In the genomic region with DNA sequence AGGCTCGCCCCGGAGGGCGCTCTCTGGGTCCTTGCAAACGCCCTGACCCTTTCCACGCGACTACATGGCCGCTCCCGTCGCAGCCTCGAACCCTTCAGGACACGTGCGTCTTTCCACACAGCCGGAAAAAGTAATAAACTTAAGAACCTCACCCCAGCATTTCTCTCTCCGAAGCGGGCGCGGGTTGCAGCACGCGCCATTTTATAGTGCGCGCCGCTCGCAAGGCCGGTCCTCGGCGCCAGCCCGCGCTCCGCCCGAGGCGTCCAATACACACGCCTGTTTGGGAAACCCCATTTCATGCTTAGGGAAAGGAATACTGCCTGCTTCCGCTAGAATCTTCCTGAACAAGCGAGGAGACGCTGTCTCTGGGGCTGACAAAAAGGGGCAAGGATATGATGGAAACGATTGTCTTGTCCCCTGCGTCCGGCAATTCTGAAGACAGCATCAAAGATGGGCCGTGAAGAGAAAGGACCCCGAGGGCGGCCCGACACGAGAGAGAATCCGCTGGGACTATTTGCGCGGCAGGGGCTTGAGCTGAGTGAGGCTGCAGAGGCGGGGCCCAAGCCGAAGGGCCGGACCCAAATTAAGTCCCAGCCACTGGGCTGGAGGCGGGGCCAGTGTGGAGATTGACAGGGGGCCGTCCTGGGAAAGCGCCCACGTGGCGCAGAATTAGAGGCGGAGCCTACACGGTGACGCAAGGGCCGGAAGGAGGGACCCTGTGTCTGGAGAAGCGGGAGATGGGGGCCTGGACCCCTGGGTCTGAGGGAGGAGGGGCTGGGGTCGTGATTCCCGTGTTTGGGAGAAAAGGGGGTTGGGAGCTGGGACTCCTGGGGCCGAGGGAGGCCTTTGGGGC, we compare ENCODE assay signal across 1 cellular context.
TF ChIP-seq lines count a peak whose summit lies in the region.

No MANE protein-coding gene starts in this region.

TF ChIP-seq in K562, 482 proteins besides CTCF, POLR2A, EP300 and RAD21 (continued from another document and continues in another):
- TF ChIP-seq, protein P1, sequence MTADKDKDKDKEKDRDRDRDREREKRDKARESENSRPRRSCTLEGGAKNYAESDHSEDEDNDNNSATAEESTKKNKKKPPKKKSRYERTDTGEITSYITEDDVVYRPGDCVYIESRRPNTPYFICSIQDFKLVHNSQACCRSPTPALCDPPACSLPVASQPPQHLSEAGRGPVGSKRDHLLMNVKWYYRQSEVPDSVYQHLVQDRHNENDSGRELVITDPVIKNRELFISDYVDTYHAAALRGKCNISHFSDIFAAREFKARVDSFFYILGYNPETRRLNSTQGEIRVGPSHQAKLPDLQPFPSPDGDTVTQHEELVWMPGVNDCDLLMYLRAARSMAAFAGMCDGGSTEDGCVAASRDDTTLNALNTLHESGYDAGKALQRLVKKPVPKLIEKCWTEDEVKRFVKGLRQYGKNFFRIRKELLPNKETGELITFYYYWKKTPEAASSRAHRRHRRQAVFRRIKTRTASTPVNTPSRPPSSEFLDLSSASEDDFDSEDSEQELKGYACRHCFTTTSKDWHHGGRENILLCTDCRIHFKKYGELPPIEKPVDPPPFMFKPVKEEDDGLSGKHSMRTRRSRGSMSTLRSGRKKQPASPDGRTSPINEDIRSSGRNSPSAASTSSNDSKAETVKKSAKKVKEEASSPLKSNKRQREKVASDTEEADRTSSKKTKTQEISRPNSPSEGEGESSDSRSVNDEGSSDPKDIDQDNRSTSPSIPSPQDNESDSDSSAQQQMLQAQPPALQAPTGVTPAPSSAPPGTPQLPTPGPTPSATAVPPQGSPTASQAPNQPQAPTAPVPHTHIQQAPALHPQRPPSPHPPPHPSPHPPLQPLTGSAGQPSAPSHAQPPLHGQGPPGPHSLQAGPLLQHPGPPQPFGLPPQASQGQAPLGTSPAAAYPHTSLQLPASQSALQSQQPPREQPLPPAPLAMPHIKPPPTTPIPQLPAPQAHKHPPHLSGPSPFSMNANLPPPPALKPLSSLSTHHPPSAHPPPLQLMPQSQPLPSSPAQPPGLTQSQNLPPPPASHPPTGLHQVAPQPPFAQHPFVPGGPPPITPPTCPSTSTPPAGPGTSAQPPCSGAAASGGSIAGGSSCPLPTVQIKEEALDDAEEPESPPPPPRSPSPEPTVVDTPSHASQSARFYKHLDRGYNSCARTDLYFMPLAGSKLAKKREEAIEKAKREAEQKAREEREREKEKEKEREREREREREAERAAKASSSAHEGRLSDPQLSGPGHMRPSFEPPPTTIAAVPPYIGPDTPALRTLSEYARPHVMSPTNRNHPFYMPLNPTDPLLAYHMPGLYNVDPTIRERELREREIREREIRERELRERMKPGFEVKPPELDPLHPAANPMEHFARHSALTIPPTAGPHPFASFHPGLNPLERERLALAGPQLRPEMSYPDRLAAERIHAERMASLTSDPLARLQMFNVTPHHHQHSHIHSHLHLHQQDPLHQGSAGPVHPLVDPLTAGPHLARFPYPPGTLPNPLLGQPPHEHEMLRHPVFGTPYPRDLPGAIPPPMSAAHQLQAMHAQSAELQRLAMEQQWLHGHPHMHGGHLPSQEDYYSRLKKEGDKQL (CRISPR knock-in tag; IDR thresholded peaks at IDR 0.05; ENCODE audit: borderline replicate concordance): no peak
- TF ChIP-seq ZNF655 (CRISPR knock-in tag; IDR thresholded peaks at IDR 0.05) (no peak), PCBP1 (IDR thresholded peaks at IDR 0.05; ENCODE audit: low read depth, low read length, poor library complexity, severe bottlenecking) (peak; percentile 93), ZBED1 (IDR thresholded peaks at IDR 0.05) (peak; percentile 68; the same call in 1 of the 2 replicates), ZNF444 (CRISPR knock-in tag; IDR thresholded peaks at IDR 0.05) (no peak), TRIM24 (IDR thresholded peaks at IDR 0.05) (no peak; a peak in 1 of 4 replicates), DNMT1 (IDR thresholded peaks at IDR 0.05) (no peak), ZNF75A (CRISPR knock-in tag; IDR thresholded peaks at IDR 0.05) (0 out of 2 replicates have a peak, but pooled peaks have one; percentile 21), SRSF3 (IDR thresholded peaks at IDR 0.05; ENCODE audit: insufficient read depth, low read length) (0 out of 2 replicates have a peak, but pooled peaks have one; percentile 56), ADNP (tag; IDR thresholded peaks at IDR 0.05) (no peak), MGA (IDR thresholded peaks at IDR 0.05) (peak; percentile 78), SP2 (IDR thresholded peaks at IDR 0.05; ENCODE audit: extremely low read depth, low read depth, low read length, poor library complexity, severe bottlenecking) (no peak), GTF2A2 (tag; IDR thresholded peaks at IDR 0.05) (peak; percentile 97), E2F1 (CRISPR knock-in tag; IDR thresholded peaks at IDR 0.05) (peak; percentile 96), ATF1 (CRISPR knock-in tag; IDR thresholded peaks at IDR 0.05) (peak; percentile 34; the same call in 1 of the 2 replicates), ATF1 (tag; IDR thresholded peaks at IDR 0.05) (peak; percentile 92), DPF2 (IDR thresholded peaks at IDR 0.05) (0 out of 2 replicates have a peak, but pooled peaks have one; percentile 45), ZNF217 (CRISPR knock-in tag; IDR thresholded peaks at IDR 0.05) (no peak), MAFK (IDR thresholded peaks at IDR 0.05; ENCODE audit: low read length) (no peak), CBFB (CRISPR knock-in tag; IDR thresholded peaks at IDR 0.05) (no peak), ARID1B (IDR thresholded peaks at IDR 0.05) (no peak; the same call in 1 of the 2 replicates)
- TF ChIP-seq, protein P2, sequence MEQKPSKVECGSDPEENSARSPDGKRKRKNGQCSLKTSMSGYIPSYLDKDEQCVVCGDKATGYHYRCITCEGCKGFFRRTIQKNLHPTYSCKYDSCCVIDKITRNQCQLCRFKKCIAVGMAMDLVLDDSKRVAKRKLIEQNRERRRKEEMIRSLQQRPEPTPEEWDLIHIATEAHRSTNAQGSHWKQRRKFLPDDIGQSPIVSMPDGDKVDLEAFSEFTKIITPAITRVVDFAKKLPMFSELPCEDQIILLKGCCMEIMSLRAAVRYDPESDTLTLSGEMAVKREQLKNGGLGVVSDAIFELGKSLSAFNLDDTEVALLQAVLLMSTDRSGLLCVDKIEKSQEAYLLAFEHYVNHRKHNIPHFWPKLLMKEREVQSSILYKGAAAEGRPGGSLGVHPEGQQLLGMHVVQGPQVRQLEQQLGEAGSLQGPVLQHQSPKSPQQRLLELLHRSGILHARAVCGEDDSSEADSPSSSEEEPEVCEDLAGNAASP (IDR thresholded peaks at IDR 0.05): no peak
- TF ChIP-seq, protein P3, sequence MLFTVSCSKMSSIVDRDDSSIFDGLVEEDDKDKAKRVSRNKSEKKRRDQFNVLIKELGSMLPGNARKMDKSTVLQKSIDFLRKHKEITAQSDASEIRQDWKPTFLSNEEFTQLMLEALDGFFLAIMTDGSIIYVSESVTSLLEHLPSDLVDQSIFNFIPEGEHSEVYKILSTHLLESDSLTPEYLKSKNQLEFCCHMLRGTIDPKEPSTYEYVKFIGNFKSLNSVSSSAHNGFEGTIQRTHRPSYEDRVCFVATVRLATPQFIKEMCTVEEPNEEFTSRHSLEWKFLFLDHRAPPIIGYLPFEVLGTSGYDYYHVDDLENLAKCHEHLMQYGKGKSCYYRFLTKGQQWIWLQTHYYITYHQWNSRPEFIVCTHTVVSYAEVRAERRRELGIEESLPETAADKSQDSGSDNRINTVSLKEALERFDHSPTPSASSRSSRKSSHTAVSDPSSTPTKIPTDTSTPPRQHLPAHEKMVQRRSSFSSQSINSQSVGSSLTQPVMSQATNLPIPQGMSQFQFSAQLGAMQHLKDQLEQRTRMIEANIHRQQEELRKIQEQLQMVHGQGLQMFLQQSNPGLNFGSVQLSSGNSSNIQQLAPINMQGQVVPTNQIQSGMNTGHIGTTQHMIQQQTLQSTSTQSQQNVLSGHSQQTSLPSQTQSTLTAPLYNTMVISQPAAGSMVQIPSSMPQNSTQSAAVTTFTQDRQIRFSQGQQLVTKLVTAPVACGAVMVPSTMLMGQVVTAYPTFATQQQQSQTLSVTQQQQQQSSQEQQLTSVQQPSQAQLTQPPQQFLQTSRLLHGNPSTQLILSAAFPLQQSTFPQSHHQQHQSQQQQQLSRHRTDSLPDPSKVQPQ (CRISPR knock-in tag; IDR thresholded peaks at IDR 0.05; ENCODE audit: borderline replicate concordance): no peak
